Comparison of ENCODE assay signal across 23 cellular contexts in genomic region chr21:46021398-46021797, GRCh38. TPM values are rescaled to one million over a fixed set of nuclear protein-coding genes. Genes with fewer than 3 reads are reported as not detected.
A peak's percentile ranks its signal among the peaks of the same experiment; 100 is the strongest.
DNase-seq lines count a peak whose midpoint lies in the region; ATAC-seq, FAIRE-seq and TF ChIP-seq lines count a peak whose summit lies in the region.
"Had no signal": no experiment of that assay in that cellular context is flagged by ENCODE, and none has a peak within 500 bp of the region (broad histone marks: within the 10 kb centered on the region; RNA-seq: fewer than 3 reads in every experiment).

No MANE protein-coding gene starts in this region.

- TF ChIP-seq RAD21 in K562 (CRISPR knock-in tag; conservative IDR thresholded peaks at IDR 0.05 in 1 of 2, IDR thresholded peaks at IDR 0.05 in 1 of 2): no peak

- CTCF ChIA-PET in BJ (lab: Yijun Ruan, JAX): interaction anchor here (1.3 to 1.7 kb wide), 3 partner anchors 8 to 48 kb away, joined by 3 to 6 read pairs (median 4); no protein-coding TSS in a partner anchor
- CTCF ChIA-PET in K562 (lab: Yijun Ruan, JAX; ENCODE audit: low intra/inter-chr PET ratio): no interaction called here

- H3K4me1 ChIP-seq in K562 (replicated peaks in 1 of 2; ENCODE audit: control insufficient read depth in 2 of 2, insufficient read depth in 2 of 2, low read length in 2 of 2): peaks cover 4 to 13% of the 10 kb centered on the region in 2 experiments; a peak in 4 of 5 replicates
- peaks cover 23% of the 10 kb centered on the region for H3K4me1 ChIP-seq in mesodermal cell (ENCODE audit: control insufficient read depth, insufficient read depth, low read length, poor library complexity, severe bottlenecking)
- H3K4me1 ChIP-seq: adrenal gland, parathyroid adenoma had no signal

- in situ Hi-C loops in K562 (cut with MboI): no loop called here

- H4K20me1 ChIP-seq in K562 (replicated peaks; ENCODE audit: control insufficient read depth, insufficient read depth, low read length): no peaks in the 10 kb centered on the region
- H4K20me1 ChIP-seq: BLaER1 treated with 17β-estradiol and CSF1 and Interleukin-3, amounts not matched to agents 10 nM and 100 nM had no signal

- DNase-seq in BJ (ENCODE audit: low read depth) (peak; percentile 22), K562 (ENCODE audit: extremely low read depth in 1 of 4, low spot score in 3 of 4) (no peak), retina (no peak), globus pallidus (ENCODE audit: low spot score) (no peak), NCI-H1092 (lab: John Stamatoyannopoulos, UW) (no peak)
- DNase-seq in NK-92 treated with Interleukin-12 subunit alpha and Interleukin-12 subunit beta, amount 100 ng/mL, for 24 hours (lab: John Stamatoyannopoulos, UW): no peak
- DNase-seq: ACHN; activated gamma-delta T cell treated with Interleukin-2 at 50 U/mL for 16 hours; activated T-cell treated with anti-CD3 and anti-CD28 coated beads, Interleukin-2, amount 50 U/mL, for 1 hour; adrenal gland; glutamatergic neuron; naive thymus-derived CD8-positive, alpha-beta T cell; NCI-H1436; NCI-H2107 had no signal

- no peaks in the 10 kb centered on the region for H3K79me2 ChIP-seq in K562 (ENCODE audit: control insufficient read depth, insufficient read depth, low read length)
- H3K79me2 ChIP-seq: parathyroid adenoma had no signal

- H2AFZ ChIP-seq in K562 (ENCODE audit: low read depth, low read length): no peak overlapping the region
- H2AFZ ChIP-seq: parathyroid adenoma had no signal

- no TSS peak for BruUV-seq in K562 (replicated peaks; lab: Mats Ljungman, UMichigan)

- POLR2A ChIA-PET in BJ (lab: Charles Lee): no interaction called here
- POLR2A ChIA-PET in K562 (lab: Yijun Ruan, JAX): interaction anchor here (0.6 kb wide), 2 partner anchors 80 to 100 kb away, joined by 3 to 4 read pairs; no protein-coding TSS in a partner anchor

- no peak for TF ChIP-seq CTCF in BJ (IDR thresholded peaks at IDR 0.05; ENCODE audit: insufficient read depth, low read depth, low read length)
- no peak for TF ChIP-seq CTCF in K562 (IDR thresholded peaks at IDR 0.05 in 2 of 3, conservative IDR thresholded peaks at IDR 0.05 in 1 of 3; ENCODE audit: insufficient read depth in 2 of 3, low read depth in 1 of 3, low read length in 3 of 3)

- H3K27ac ChIP-seq in K562 (ENCODE audit: extremely low read depth, low read depth, low read length) (no peak overlapping the region), mesodermal cell (ENCODE audit: low read depth, low read length, severe bottlenecking) (peak overlapping the region; percentile 30), skin epidermis (peak overlapping the region in 15 of 21 experiments; percentile 27 to 83 (median 64))
- H3K27ac ChIP-seq: adrenal gland; BLaER1 treated with 17β-estradiol and CSF1 and Interleukin-3, amounts not matched to agents 10 nM and 100 nM; KMS-11; parathyroid adenoma had no signal

- intact Hi-C loops in K562 (cut with micrococcal nuclease): no loop called here

- 56% methylated on average over 7 of the region's 7 CpGs for WGBS in K562 (ENCODE audit: insufficient coverage, low coverage, missing lambda C conversion rate)
- WGBS in mesodermal cell (ENCODE audit: insufficient coverage in 2 of 2), 2 experiments: 93 to 100% methylated on average over 4 to 5 of the region's 7 CpGs

- no peak overlapping the region for H3K4me3 ChIP-seq in BJ (ENCODE audit: low read depth, low read length)
- no peak overlapping the region for H3K4me3 ChIP-seq in K562
- no peak overlapping the region for H3K4me3 ChIP-seq in mesodermal cell (ENCODE audit: extremely low read depth, insufficient read depth, low read length, poor library complexity, severe bottlenecking)
- no peak overlapping the region for H3K4me3 ChIP-seq in skin epidermis
- H3K4me3 ChIP-seq: adrenal gland; BLaER1 treated with 17β-estradiol and CSF1 and Interleukin-3, amounts not matched to agents 10 nM and 100 nM; coronary artery; GM12878 had no signal

- H3K27me3 ChIP-seq in BJ (ENCODE audit: control insufficient read depth, insufficient read depth, low read length): no peaks in the 10 kb centered on the region
- peaks cover 0 to 9% of the 10 kb centered on the region in 2 experiments; a peak in 3 of 5 replicates for H3K27me3 ChIP-seq in K562 (ENCODE audit: control insufficient read depth in 2 of 2, insufficient read depth in 2 of 2, low read length in 2 of 2)
- H3K27me3 ChIP-seq: BLaER1 treated with 17β-estradiol and CSF1 and Interleukin-3, amounts not matched to agents 10 nM and 100 nM had no signal

- H3K36me3 ChIP-seq in BJ (ENCODE audit: control insufficient read depth, insufficient read depth, low read length) (no peaks in the 10 kb centered on the region), K562 (ENCODE audit: control insufficient read depth, insufficient read depth, low read length) (no peaks in the 10 kb centered on the region), mesodermal cell (ENCODE audit: control insufficient read depth, insufficient read depth, low read length) (no peaks in the 10 kb centered on the region)
- H3K36me3 ChIP-seq: adrenal gland; BLaER1 treated with 17β-estradiol and CSF1 and Interleukin-3, amounts not matched to agents 10 nM and 100 nM had no signal

- no peak for TF ChIP-seq EP300 in K562 (IDR thresholded peaks at IDR 0.05; ENCODE audit: low read length)

- no peak overlapping the region for H3K9ac ChIP-seq in K562 (ENCODE audit: insufficient read depth in 1 of 2, low read depth in 2 of 2, low read length in 2 of 2)
- H3K9ac ChIP-seq: BLaER1 treated with 17β-estradiol and CSF1 and Interleukin-3, amounts not matched to agents 10 nM and 100 nM; KMS-11; parathyroid adenoma had no signal

- ATAC-seq in K562: no peak
- ATAC-seq: GM12878; naive thymus-derived CD8-positive, alpha-beta T cell had no signal

- no peak for TF ChIP-seq POLR2A in K562 (conservative IDR thresholded peaks at IDR 0.05)

- peaks cover 6% of the 10 kb centered on the region for H3K9me1 ChIP-seq in K562 (ENCODE audit: control insufficient read depth, insufficient read depth, low read length)

- H3K4me2 ChIP-seq in K562 (ENCODE audit: insufficient read depth, low read length): peak overlapping the region; percentile 73; the same call in 1 of the 2 replicates
- H3K4me2 ChIP-seq: BLaER1 treated with 17β-estradiol and CSF1 and Interleukin-3, amounts not matched to agents 10 nM and 100 nM; KMS-11 had no signal

- H3K9me3 ChIP-seq in K562 (replicated peaks; ENCODE audit: control insufficient read depth, insufficient read depth, low read depth, low read length) (no peaks in the 10 kb centered on the region), mesodermal cell (ENCODE audit: control insufficient read depth, low read length) (no peaks in the 10 kb centered on the region)
- H3K9me3 ChIP-seq: adrenal gland had no signal

- FAIRE-seq in K562 (lab: Jason Lieb, UNC): no peak
- FAIRE-seq: GM12878, H1, HTR-8/SVneo had no signal

TF ChIP-seq in K562, 482 proteins besides CTCF, POLR2A, EP300 and RAD21:
- TF ChIP-seq TFE3 (CRISPR knock-in tag; IDR thresholded peaks at IDR 0.05): no peak
TF ChIP-seq in K562: peak in this region for 0.

RNA-seq across cellular contexts. Expression of gene COL6A1, which starts 39.8 kb away (rescaled TPM):
- polyA plus RNA-seq in BJ (2011; rRNA removed) (220 and 672 TPM in 2 replicates), K562 (2011; rRNA removed) (0.10 and 0.39 TPM in 2 replicates), K562 (2014; fragmentation: Illumina TruSeq; extraction: Trizol) (0.07 and 0.21 TPM in 2 replicates), K562 (2014; fragmentation: Nextera tagmentation; extraction: Ambion mirVana) (not detected), K562 (2014; rRNA removed) (0.50 and 0.76 TPM in 2 replicates)
- 103 and 155 TPM in 2 replicates for polyA minus RNA-seq in BJ (2011; rRNA and poly(A)+ RNA removed)
- total RNA-seq in K562 (2011; cell fraction: chromatin; rRNA removed; ENCODE audit: low replicate concordance): 0.32 and 1.5 TPM in 2 replicates
- total RNA-seq in K562 (2011; cell fraction: nucleolus; rRNA removed): 1.7 and 3.8 TPM in 2 replicates
- 1.2 and 1.4 TPM in 2 replicates for total RNA-seq in K562 (2011; cell fraction: nucleoplasm; rRNA removed)
- total RNA-seq in K562 (2014; rRNA removed) (0.14 and 0.53 TPM in 2 replicates), K562 (2014; rRNA removed; fragmentation: Illumina TruSeq; extraction: Trizol) (0.13 TPM in 1 of 2 replicates, not detected in the other), K562 (2015; rRNA removed; fragmentation: Illumina TruSeq; extraction: Trizol) (0.04 and 0.14 TPM in 2 replicates), K562 (2021) (1.2 and 1.3 TPM in 2 replicates)
- polyA plus RNA-seq in K562 (2011; cell fraction: cytosol; rRNA removed): 0.21 and 0.48 TPM in 2 replicates
- polyA plus RNA-seq in K562 (2011; cell fraction: nucleus; rRNA removed): 3.8 and 4.4 TPM in 2 replicates
- 0.57 and 1.5 TPM in 2 replicates for polyA plus RNA-seq in K562 (2012)
- not detected in 2 replicates for polyA minus RNA-seq in K562 (2011; rRNA and poly(A)+ RNA removed)
- polyA minus RNA-seq in K562 (2011; cell fraction: cytosol; rRNA and poly(A)+ RNA removed): 1.5 TPM in 1 of 2 replicates, not detected in the other
- 0.40 and 1.2 TPM in 2 replicates for polyA minus RNA-seq in K562 (2011; cell fraction: nucleus; rRNA and poly(A)+ RNA removed)
- 309 TPM for polyA plus RNA-seq in mesodermal cell (2013, experiment 1 of 2)
- 301 TPM for polyA plus RNA-seq in mesodermal cell (2013, experiment 2 of 2)

Comparison
In these comparisons a context has a peak if more than half of its experiments do, and no peak if none do; other contexts are left out.
1. RNA of gene COL6A1, which starts 39.8 kb away (polyA plus RNA-seq): 220 to 672 TPM in BJ; 0.07 to 4.4 TPM in K562; every median in the first group is over 10 times any median in the second.